Comparison of ENCODE assay signal across 8 cellular contexts in genomic region chr11:73218106-73218829, GRCh38. TPM values are rescaled to one million over a fixed set of nuclear protein-coding genes. Genes with fewer than 3 reads are reported as not detected.
DNase-seq lines count a peak whose midpoint lies in the region; ATAC-seq, FAIRE-seq and TF ChIP-seq lines count a peak whose summit lies in the region.

TSS of gene P2RY2 (plus strand) at chr11:73218281. CDS start at chr11:73234160, 15,879 bp downstream.

- no peaks in the 10 kb centered on the region for H3K9me2 ChIP-seq in PC-9 (ENCODE audit: insufficient read depth)

- WGBS in GM12878 (ENCODE audit: insufficient coverage, insufficient replicate concordance, low lambda C conversion rate, missing lambda C conversion rate): 15% methylated on average over 76 of the region's 81 CpGs
- 3% methylated on average over 53 of the region's 81 CpGs for WGBS in smooth muscle cell (ENCODE audit: low lambda C conversion rate)

- H3K36me3 Mint-ChIP-seq in immature natural killer cell: no peaks in the 10 kb centered on the region

- H3K4me3 Mint-ChIP-seq in immature natural killer cell: peak within 1 kb of the TSS; percentile 25 to 51 (median 46)

- H3F3A ChIP-seq in PC-9 (ENCODE audit: insufficient read depth, low read depth) (peaks cover 5% of the 10 kb centered on the region; the same call in 1 of the 2 replicates), smooth muscle cell (ENCODE audit: low read depth) (no peaks in the 10 kb centered on the region)

- H3K36me3 ChIP-seq in PC-9 (ENCODE audit: low read depth) (no peaks in the 10 kb centered on the region; the same call in 1 of the 2 replicates), GM12878 (ENCODE audit: control insufficient read depth in 2 of 2, insufficient read depth in 2 of 2, low read length in 1 of 2) (no peaks in the 10 kb centered on the region), smooth muscle cell (ENCODE audit: low read depth) (no peaks in the 10 kb centered on the region)

- CTCF ChIA-PET in PC-9 (lab: Charles Lee) (interaction anchor here (0.6 to 1.5 kb wide), 4 partner anchors 31 to 266 kb away, joined by 3 to 9 read pairs (median 6); no protein-coding TSS in a partner anchor), GM12878 (lab: Yijun Ruan, JAX) (interaction anchor here (0.8 to 1.2 kb wide), 2 partner anchors 11 to 32 kb away, joined by 4 read pairs; no protein-coding TSS in a partner anchor)

- H3K9me3 ChIP-seq in PC-9 (ENCODE audit: insufficient read depth, low read depth) (no peaks in the 10 kb centered on the region), GM12878 (replicated peaks; ENCODE audit: control insufficient read depth, insufficient read depth, low read length) (no peaks in the 10 kb centered on the region), smooth muscle cell (replicated peaks; ENCODE audit: low read depth) (no peaks in the 10 kb centered on the region)

- SMC1A ChIA-PET in GM12878 (lab: Charles Lee; ENCODE audit: uncharacterized antibody, unreplicated experiment): interaction anchor here (0.7 to 1.1 kb wide), 2 partner anchors 25 to 32 kb away, joined by 3 read pairs; no protein-coding TSS in a partner anchor

- H3K4me1 ChIP-seq in PC-9 (replicated peaks; ENCODE audit: insufficient read depth): peaks cover 44% of the 10 kb centered on the region
- H3K4me1 ChIP-seq in GM12878 (ENCODE audit: control insufficient read depth, insufficient read depth, low read length): peaks cover 12% of the 10 kb centered on the region
- peaks cover 7% of the 10 kb centered on the region for H3K4me1 ChIP-seq in smooth muscle cell (ENCODE audit: low read depth)

- H3K79me2 ChIP-seq in PC-9 (ENCODE audit: low read depth) (peaks cover 44% of the 10 kb centered on the region), GM12878 (ENCODE audit: control insufficient read depth, insufficient read depth, low read length) (no peaks in the 10 kb centered on the region), smooth muscle cell (ENCODE audit: low read depth) (no peaks in the 10 kb centered on the region)

- no peaks in the 10 kb centered on the region for H4K20me1 ChIP-seq in PC-9 (ENCODE audit: insufficient read depth)
- H4K20me1 ChIP-seq in GM12878 (ENCODE audit: control insufficient read depth, insufficient read depth): no peaks in the 10 kb centered on the region
- no peaks in the 10 kb centered on the region for H4K20me1 ChIP-seq in smooth muscle cell (ENCODE audit: low read depth)

- TF ChIP-seq CTCF in PC-9 (conservative IDR thresholded peaks at IDR 0.05): peak; percentile 64
- TF ChIP-seq CTCF in GM12878 (IDR thresholded peaks at IDR 0.05 in 2 of 3, conservative IDR thresholded peaks at IDR 0.05 in 1 of 3; ENCODE audit: control insufficient read depth in 2 of 3, extremely low read depth in 1 of 3, insufficient read depth in 1 of 3, low read depth in 3 of 3, low read length in 3 of 3): peak; percentile 19 to 48 (median 34); a peak in 4 of 6 replicates
- peak; percentile 44 for TF ChIP-seq CTCF in smooth muscle cell (IDR thresholded peaks at IDR 0.05; ENCODE audit: borderline replicate concordance, insufficient read depth, poor library complexity, severe bottlenecking)

- H3K27ac ChIP-seq in PC-9 (peak within 1 kb of the TSS; percentile 46), GM12878 (ENCODE audit: control insufficient read depth, insufficient read depth) (no peak within 1 kb of the TSS), smooth muscle cell (ENCODE audit: low read depth) (no peak within 1 kb of the TSS)

- no peaks in the 10 kb centered on the region for H3K9me3 Mint-ChIP-seq in immature natural killer cell

- H3K4me1 Mint-ChIP-seq in immature natural killer cell: peaks cover 0 to 10% of the 10 kb centered on the region in 2 donors

- no peak within 1 kb of the TSS for H3K27ac Mint-ChIP-seq in immature natural killer cell

- FAIRE-seq in GM12878 (lab: Jason Lieb, UNC): no peak

- no peak for TF ChIP-seq EP300 in GM12878 (IDR thresholded peaks at IDR 0.05; ENCODE audit: borderline replicate concordance in 1 of 2, control insufficient read depth in 1 of 2, low read depth in 2 of 2, low read length in 2 of 2)

- H3K27me3 Mint-ChIP-seq in immature natural killer cell (ENCODE audit: low read depth in 3 of 3): peaks cover 6 to 9% (median 7%) of the 10 kb centered on the region in 3 donors

- intact Hi-C loops in PC-9 (cut with micrococcal nuclease; ENCODE audit: unreplicated experiment) (loop anchor here (1.0 kb wide), 3 partner anchors 19 to 33 kb away; no protein-coding TSS in a partner anchor), GM12878 (cut with micrococcal nuclease; ENCODE audit: unreplicated experiment) (no loop called here)

- H3K4me2 ChIP-seq in PC-9 (peak within 1 kb of the TSS; percentile 97), GM12878 (ENCODE audit: control insufficient read depth, insufficient read depth) (peak within 1 kb of the TSS; percentile 75), smooth muscle cell (peak within 1 kb of the TSS; percentile 89)

- no TSS peak for BruUV-seq in PC-9 (replicated peaks; lab: Mats Ljungman, UMichigan)
- no TSS peak for BruUV-seq in GM12878 (replicated peaks; lab: Mats Ljungman, UMichigan)

- DNase-seq in AG08396 (ENCODE audit: low spot score): peak; percentile 63
- peak; percentile 73 to 93 for DNase-seq in PC-9
- DNase-seq in GM12878 (ENCODE audit: low read depth, low spot score): no peak
- DNase-seq in immature natural killer cell: peak in 2 of 3 donors; percentile 2 to 19
- DNase-seq in smooth muscle cell (lab: John Stamatoyannopoulos, UW; ENCODE audit: unreplicated experiment): no peak
- no peak for DNase-seq in COR-L47 (lab: John Stamatoyannopoulos, UW)

- RAD21 ChIA-PET in GM12878 (lab: Charles Lee; ENCODE audit: unreplicated experiment): no interaction called here

- in situ Hi-C loops in GM12878 (cut with MboI): no loop called here

- H2AFZ ChIP-seq in PC-9 (peak within 1 kb of the TSS; percentile 76), GM12878 (ENCODE audit: control insufficient read depth, low read depth, low read length) (peak within 1 kb of the TSS; percentile 59), smooth muscle cell (ENCODE audit: low read depth) (peak within 1 kb of the TSS; percentile 76)

- TF ChIP-seq RAD21 in GM12878 (IDR thresholded peaks at IDR 0.05; ENCODE audit: insufficient read depth, low read depth, low read length): no peak

- no peaks in the 10 kb centered on the region for H3K27me3 ChIP-seq in PC-9 (ENCODE audit: insufficient read depth, low read depth)
- H3K27me3 ChIP-seq in GM12878 (replicated peaks in 1 of 2; ENCODE audit: control insufficient read depth in 2 of 2, insufficient read depth in 2 of 2, low read length in 1 of 2): no peaks in the 10 kb centered on the region; a peak in 1 of 4 replicates
- H3K27me3 ChIP-seq in smooth muscle cell (ENCODE audit: low read depth): peaks cover 22% of the 10 kb centered on the region

- ATAC-seq in GM19035 (IDR thresholded peaks at IDR 0.05; ENCODE audit: unreplicated experiment) (peak; percentile 48), GM12878 (peak; percentile 77), HG03460 (IDR thresholded peaks at IDR 0.05; ENCODE audit: unreplicated experiment) (no peak)

- TF ChIP-seq POLR2A in GM12878 (IDR thresholded peaks at IDR 0.05; ENCODE audit: low read depth, low read length): no peak

- POLR2A ChIA-PET in PC-9 (lab: Charles Lee; ENCODE audit: unreplicated experiment): no interaction called here
- POLR2A ChIA-PET in GM12878 (lab: Charles Lee): no interaction called here

- H3K4me3 ChIP-seq in PC-9: peak within 1 kb of the TSS; percentile 69
- H3K4me3 ChIP-seq in GM12878: peak within 1 kb of the TSS; percentile 46; the same call in 1 of the 2 replicates
- peak within 1 kb of the TSS; percentile 56 for H3K4me3 ChIP-seq in smooth muscle cell

- no peak within 1 kb of the TSS; the same call in 1 of the 2 replicates for H3K9ac ChIP-seq in GM12878 (ENCODE audit: control insufficient read depth, insufficient read depth, low read length)
- no peak within 1 kb of the TSS for H3K9ac ChIP-seq in smooth muscle cell (ENCODE audit: low read depth)

TF ChIP-seq in GM12878, 131 proteins besides CTCF, POLR2A, EP300 and RAD21 (continues in another document):
- TF ChIP-seq USF1 (IDR thresholded peaks at IDR 0.05; ENCODE audit: borderline replicate concordance, extremely low read length, insufficient read depth, low read depth, low read length) (no peak), ZNF622 (IDR thresholded peaks at IDR 0.05) (no peak), BHLHE40 (IDR thresholded peaks at IDR 0.05; ENCODE audit: borderline replicate concordance in 1 of 2, low read depth in 2 of 2, low read length in 1 of 2) (peak in 1 of 2 experiments; percentile 59; a peak in 2 of 4 replicates), NR2F1 (conservative IDR thresholded peaks at IDR 0.05) (peak; percentile 44; the same call in 1 of the 2 replicates)

RNA-seq across cellular contexts. Expression of gene P2RY2, which starts in this region (rescaled TPM):
- 19.8 and 22.5 TPM in 2 replicates for total RNA-seq in PC-9 (2021)
- total RNA-seq in GM12878 (2013; cell fraction: nucleolus; rRNA removed): 1.6 and 1.8 TPM in 2 replicates
- 0.05 and 0.17 TPM in 2 replicates for total RNA-seq in GM12878 (2014; rRNA removed)
- total RNA-seq in GM12878 (2014; rRNA removed; fragmentation: Illumina TruSeq; extraction: Trizol): not detected in 2 replicates
- 0.19 and 0.23 TPM in 2 replicates for total RNA-seq in GM12878 (2021)
- polyA plus RNA-seq in GM12878 (2011; ENCODE audit: low read depth): not detected
- polyA plus RNA-seq in GM12878 (2011; rRNA removed): not detected in 2 replicates
- not detected in 2 replicates for polyA plus RNA-seq in GM12878 (2011; cell fraction: cytosol; rRNA removed)
- not detected in 2 replicates for polyA plus RNA-seq in GM12878 (2011; cell fraction: nucleus; rRNA removed)
- polyA plus RNA-seq in GM12878 (2012): 0.11 TPM in 1 of 2 replicates, not detected in the other
- 0.03 TPM in 1 of 2 replicates, not detected in the other for polyA plus RNA-seq in GM12878 (2014; fragmentation: Illumina TruSeq; extraction: Trizol)
- not detected for polyA plus RNA-seq in GM12878 (2014; fragmentation: Nextera tagmentation; extraction: Ambion mirVana)
- 0.04 TPM in 1 of 2 replicates, not detected in the other for polyA plus RNA-seq in GM12878 (2014; rRNA removed)
- not detected for polyA plus RNA-seq in GM12878 (2016; fragmentation: Nextera tagmentation; extraction: Ambion mirVana)
- not detected in 2 replicates for polyA minus RNA-seq in GM12878 (2011; rRNA and poly(A)+ RNA removed)
- polyA minus RNA-seq in GM12878 (2011; cell fraction: cytosol; rRNA and poly(A)+ RNA removed): not detected in 2 replicates
- polyA minus RNA-seq in GM12878 (2011; cell fraction: nucleus; rRNA and poly(A)+ RNA removed): not detected in 2 replicates
- polyA plus RNA-seq in immature natural killer cell: under 1 TPM in 1 of 3 donors, not detected in 2; 0.30 TPM
- 0.99 and 5.8 TPM in 2 replicates for total RNA-seq in smooth muscle cell
- 1.9 TPM in 1 of 2 replicates, not detected in the other for polyA plus RNA-seq in smooth muscle cell

Comparison
In these comparisons a context has a peak if more than half of its experiments do, and no peak if none do; other contexts are left out.
1. Peak in DNase-seq in immature natural killer cell; RNA of the gene not detected or under 1 TPM.
2. DNase-seq: peak in AG08396 (single experiment) and PC-9 (2 of 2); none in GM12878 (single experiment), smooth muscle cell (single experiment) and COR-L47 (single experiment).
3. Peak in every context shown above with its lines, with median percentiles within 50 percentile points of each other: H2AFZ ChIP-seq, H3K4me2 ChIP-seq, H3K4me3 ChIP-seq and CTCF ChIP-seq.